Comparison of ENCODE assay signal across 7 cellular contexts in the genomic region with DNA sequence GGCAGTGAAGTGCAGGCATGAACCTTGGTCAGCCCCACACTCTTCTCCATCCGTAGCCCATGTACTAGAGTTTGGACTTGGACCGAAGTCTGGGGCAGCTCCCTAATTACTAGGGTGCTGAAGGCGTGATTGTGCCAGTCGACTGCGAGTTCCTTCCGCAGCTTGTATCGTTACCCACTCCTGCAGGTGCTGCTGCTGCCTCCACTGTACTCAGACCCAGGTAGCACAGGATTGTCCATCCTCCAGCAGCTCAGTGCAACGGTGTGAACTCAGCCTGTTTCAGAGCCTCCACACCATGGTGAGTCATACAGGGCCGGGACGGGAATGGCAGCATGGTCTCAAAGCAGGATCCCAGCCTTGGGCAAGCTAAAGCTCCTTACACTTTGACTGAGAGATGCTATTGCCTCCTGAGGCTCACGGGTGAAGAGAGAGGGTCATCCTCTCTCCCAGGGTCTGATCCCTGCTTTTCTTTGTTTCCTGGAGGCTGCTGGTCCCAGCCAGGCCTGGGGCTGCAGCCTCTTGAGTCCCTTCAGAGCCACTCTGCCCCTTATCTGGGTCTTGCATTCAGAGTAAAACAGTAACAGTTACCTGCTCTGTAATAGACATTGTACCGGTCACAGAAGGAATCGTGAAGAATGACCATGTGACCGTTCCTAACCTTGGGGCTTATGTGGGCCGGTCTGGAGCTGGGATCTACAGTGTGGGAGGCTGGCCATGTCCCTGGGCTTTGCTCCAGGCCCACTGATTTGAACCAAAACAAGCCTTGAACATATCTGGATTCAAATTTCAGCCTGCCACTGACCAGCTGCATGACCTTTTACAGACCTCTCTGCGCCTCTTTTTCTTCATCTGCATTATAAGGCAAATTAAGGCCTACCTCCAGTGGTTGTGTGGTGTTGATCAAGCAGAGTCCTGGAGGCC. TPM values are rescaled to one million over a fixed set of nuclear protein-coding genes. Genes with fewer than 3 reads are reported as not detected.
DNase-seq lines count a peak whose midpoint lies in the region; ATAC-seq and TF ChIP-seq lines count a peak whose summit lies in the region.

No MANE protein-coding gene starts in this region.

- H3K36me3 Mint-ChIP-seq in GM23338 (ENCODE audit: low read depth) (peaks cover 26% of the 10 kb centered on the region), osteocyte (ENCODE audit: unreplicated experiment) (peaks cover 7% of the 10 kb centered on the region)

- POLR2A ChIA-PET in Panc1 (lab: Charles Lee): no interaction called here

- peaks cover 19% of the 10 kb centered on the region for H3K27me3 Mint-ChIP-seq in GM23338 (ENCODE audit: insufficient read depth, low read depth, poor library complexity)
- H3K27me3 Mint-ChIP-seq in osteocyte (ENCODE audit: unreplicated experiment): no peaks in the 10 kb centered on the region

- H3K36me3 ChIP-seq in GM23338 (ENCODE audit: insufficient read depth) (peaks cover 5% of the 10 kb centered on the region), Panc1 (ENCODE audit: control insufficient read depth, insufficient read depth, low read length) (peaks cover 5% of the 10 kb centered on the region; the same call in 1 of the 2 replicates), endocrine pancreas (ENCODE audit: control insufficient read depth, insufficient read depth, low read length) (no peaks in the 10 kb centered on the region)

- H4K20me1 ChIP-seq in GM23338 (replicated peaks; ENCODE audit: insufficient read depth): peaks cover 21% of the 10 kb centered on the region

- CTCF ChIA-PET in Panc1 (lab: Charles Lee): interaction anchor here (1.9 kb wide), 1 partner anchor 51 kb away, joined by 11 read pairs; no protein-coding TSS in a partner anchor

- intact Hi-C loops in Panc1 (cut with micrococcal nuclease; ENCODE audit: unreplicated experiment): no loop called here
- intact Hi-C loops in sciatic nerve (cut with DNase I): no loop called here

- ATAC-seq in GM23338 (no peak), Panc1 (no peak), sciatic nerve (no peak), HG02870 (IDR thresholded peaks at IDR 0.05; ENCODE audit: unreplicated experiment) (no peak)

- H3K4me3 Mint-ChIP-seq in GM23338: peak overlapping the region; percentile 98
- peak overlapping the region; percentile 94 for H3K4me3 Mint-ChIP-seq in osteocyte (ENCODE audit: unreplicated experiment)

- no peaks in the 10 kb centered on the region for H3K9me3 ChIP-seq in Panc1 (ENCODE audit: control insufficient read depth, insufficient read depth, low read depth, low read length)
- H3K9me3 ChIP-seq in endocrine pancreas (ENCODE audit: control insufficient read depth, low read length): no peaks in the 10 kb centered on the region

- peak overlapping the region; percentile 38 for H3K9ac ChIP-seq in endocrine pancreas (ENCODE audit: control insufficient read depth, insufficient read depth, low read length)

- no peak for DNase-seq in GM23338 (ENCODE audit: low spot score)
- no peak for DNase-seq in Panc1 (ENCODE audit: low read depth, low spot score)
- no peak for DNase-seq in osteocyte (ENCODE audit: extremely low spot score, unreplicated experiment)
- DNase-seq in sciatic nerve (ENCODE audit: low spot score): no peak
- no peak for DNase-seq in stimulated activated CD4-positive, alpha-beta T cell treated with anti-CD3 and anti-CD28 coated beads, Interleukin-2, amount 100 ng/mL, for 24 hours

- TF ChIP-seq CTCF in GM23338 (conservative IDR thresholded peaks at IDR 0.05; ENCODE audit: low read depth in 2 of 2) (no peak), Panc1 (IDR thresholded peaks at IDR 0.05) (no peak), osteocyte (IDR thresholded peaks at IDR 0.05) (no peak)

- no peak overlapping the region for H2AFZ ChIP-seq in GM23338

- no TSS peak for BruUV-seq in Panc1 (replicated peaks; lab: Mats Ljungman, UMichigan)

- peak overlapping the region; percentile 97 for H3K4me2 ChIP-seq in GM23338

- H3F3A ChIP-seq in GM23338 (replicated peaks; ENCODE audit: low read depth): peaks cover 39% of the 10 kb centered on the region

- H3K27ac Mint-ChIP-seq in GM23338: peak overlapping the region; percentile 65; the same call in 1 of the 2 replicates
- H3K27ac Mint-ChIP-seq in osteocyte (ENCODE audit: unreplicated experiment): peak overlapping the region; percentile 54

- in situ Hi-C loops in Panc1 (cut with HindIII; ENCODE audit: low pct_unique_long_range_greater_than_20kb, low sequenced_read_pairs): no loop called here

- no peaks in the 10 kb centered on the region for H3K27me3 ChIP-seq in GM23338 (ENCODE audit: insufficient read depth)
- H3K27me3 ChIP-seq in Panc1 (ENCODE audit: control insufficient read depth, insufficient read depth, low read length): no peaks in the 10 kb centered on the region
- no peaks in the 10 kb centered on the region for H3K27me3 ChIP-seq in endocrine pancreas (ENCODE audit: control insufficient read depth, insufficient read depth, low read length)

- no peak overlapping the region for H3K4me3 ChIP-seq in GM23338
- no peak overlapping the region for H3K4me3 ChIP-seq in Panc1 (ENCODE audit: low read depth in 2 of 2, low read length in 2 of 2)
- H3K4me3 ChIP-seq in endocrine pancreas (ENCODE audit: control insufficient read depth, insufficient read depth, low read length): no peak overlapping the region

- H3K79me2 ChIP-seq in GM23338 (replicated peaks; ENCODE audit: insufficient read depth): peaks cover 32% of the 10 kb centered on the region

- no peaks in the 10 kb centered on the region for H3K9me2 ChIP-seq in GM23338 (ENCODE audit: insufficient read depth)

- H3K27ac ChIP-seq in GM23338 (ENCODE audit: low read depth): no peak overlapping the region
- peak overlapping the region; percentile 98 for H3K27ac ChIP-seq in Panc1 (ENCODE audit: low read length)

- peaks cover 39% of the 10 kb centered on the region for H3K4me1 Mint-ChIP-seq in GM23338
- H3K4me1 Mint-ChIP-seq in osteocyte (ENCODE audit: unreplicated experiment): peaks cover 39% of the 10 kb centered on the region

- H3K4me1 ChIP-seq in GM23338 (ENCODE audit: insufficient read depth) (peaks cover 24% of the 10 kb centered on the region), Panc1 (ENCODE audit: control insufficient read depth, insufficient read depth, low read length) (peaks cover 31% of the 10 kb centered on the region), endocrine pancreas (ENCODE audit: control insufficient read depth, insufficient read depth, low read length) (peaks cover 4% of the 10 kb centered on the region)

- H3K9me3 Mint-ChIP-seq in GM23338 (no peaks in the 10 kb centered on the region), osteocyte (ENCODE audit: unreplicated experiment) (no peaks in the 10 kb centered on the region)

TF ChIP-seq in GM23338, 12 proteins besides CTCF, POLR2A, EP300 and RAD21 (continues in another document):
- TF ChIP-seq, protein P1, sequence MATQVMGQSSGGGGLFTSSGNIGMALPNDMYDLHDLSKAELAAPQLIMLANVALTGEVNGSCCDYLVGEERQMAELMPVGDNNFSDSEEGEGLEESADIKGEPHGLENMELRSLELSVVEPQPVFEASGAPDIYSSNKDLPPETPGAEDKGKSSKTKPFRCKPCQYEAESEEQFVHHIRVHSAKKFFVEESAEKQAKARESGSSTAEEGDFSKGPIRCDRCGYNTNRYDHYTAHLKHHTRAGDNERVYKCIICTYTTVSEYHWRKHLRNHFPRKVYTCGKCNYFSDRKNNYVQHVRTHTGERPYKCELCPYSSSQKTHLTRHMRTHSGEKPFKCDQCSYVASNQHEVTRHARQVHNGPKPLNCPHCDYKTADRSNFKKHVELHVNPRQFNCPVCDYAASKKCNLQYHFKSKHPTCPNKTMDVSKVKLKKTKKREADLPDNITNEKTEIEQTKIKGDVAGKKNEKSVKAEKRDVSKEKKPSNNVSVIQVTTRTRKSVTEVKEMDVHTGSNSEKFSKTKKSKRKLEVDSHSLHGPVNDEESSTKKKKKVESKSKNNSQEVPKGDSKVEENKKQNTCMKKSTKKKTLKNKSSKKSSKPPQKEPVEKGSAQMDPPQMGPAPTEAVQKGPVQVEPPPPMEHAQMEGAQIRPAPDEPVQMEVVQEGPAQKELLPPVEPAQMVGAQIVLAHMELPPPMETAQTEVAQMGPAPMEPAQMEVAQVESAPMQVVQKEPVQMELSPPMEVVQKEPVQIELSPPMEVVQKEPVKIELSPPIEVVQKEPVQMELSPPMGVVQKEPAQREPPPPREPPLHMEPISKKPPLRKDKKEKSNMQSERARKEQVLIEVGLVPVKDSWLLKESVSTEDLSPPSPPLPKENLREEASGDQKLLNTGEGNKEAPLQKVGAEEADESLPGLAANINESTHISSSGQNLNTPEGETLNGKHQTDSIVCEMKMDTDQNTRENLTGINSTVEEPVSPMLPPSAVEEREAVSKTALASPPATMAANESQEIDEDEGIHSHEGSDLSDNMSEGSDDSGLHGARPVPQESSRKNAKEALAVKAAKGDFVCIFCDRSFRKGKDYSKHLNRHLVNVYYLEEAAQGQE (IDR thresholded peaks at IDR 0.05; ENCODE audit: unreplicated experiment): no peak
- TF ChIP-seq NANOG (IDR thresholded peaks at IDR 0.05; ENCODE audit: borderline replicate concordance): no peak

RNA-seq across cellular contexts. Expression of a gene that starts 1.7 kb away (rescaled TPM):
- 27.0 and 46.9 TPM in 2 replicates for total RNA-seq in GM23338 (2014; rRNA removed; shearing (Covaris generic))
- polyA plus RNA-seq in GM23338 (2016; fragmentation: Nextera tagmentation; extraction: Ambion mirVana): 21.1 and 21.7 TPM in 2 replicates
- total RNA-seq in Panc1 (2021; ENCODE audit: unreplicated experiment): 79.6 TPM
- 82.2 TPM for polyA plus RNA-seq in Panc1 (2012; ENCODE audit: insufficient read length)
- total RNA-seq in osteocyte: 41.7 and 46.3 TPM in 2 replicates
- 32.6 TPM for total RNA-seq in sciatic nerve

RNA-seq across cellular contexts. Expression of a gene that starts 1.8 kb away (rescaled TPM):
- total RNA-seq in GM23338 (2014; rRNA removed; shearing (Covaris generic)): 282 and 292 TPM in 2 replicates
- polyA plus RNA-seq in GM23338 (2016; fragmentation: Nextera tagmentation; extraction: Ambion mirVana): 102 and 109 TPM in 2 replicates
- 217 TPM for total RNA-seq in Panc1 (2021; ENCODE audit: unreplicated experiment)
- 134 TPM for polyA plus RNA-seq in Panc1 (2012; ENCODE audit: insufficient read length)
- total RNA-seq in osteocyte: 259 and 266 TPM in 2 replicates
- total RNA-seq in sciatic nerve: 161 TPM

RNA-seq across cellular contexts. Expression of a gene that starts 27.0 kb away (rescaled TPM):
- 20.9 and 30.8 TPM in 2 replicates for total RNA-seq in GM23338 (2014; rRNA removed; shearing (Covaris generic))
- 7.8 and 9.8 TPM in 2 replicates for polyA plus RNA-seq in GM23338 (2016; fragmentation: Nextera tagmentation; extraction: Ambion mirVana)
- total RNA-seq in Panc1 (2021; ENCODE audit: unreplicated experiment) (80.3 TPM), osteocyte (49.5 and 57.0 TPM in 2 replicates), sciatic nerve (37.8 TPM)
- 58.7 TPM for polyA plus RNA-seq in Panc1 (2012; ENCODE audit: insufficient read length)

RNA-seq across cellular contexts. Expression of a gene that starts 27.5 kb away (rescaled TPM):
- total RNA-seq in GM23338 (2014; rRNA removed; shearing (Covaris generic)): 26.9 and 30.2 TPM in 2 replicates
- polyA plus RNA-seq in GM23338 (2016; fragmentation: Nextera tagmentation; extraction: Ambion mirVana): 32.1 and 37.0 TPM in 2 replicates
- total RNA-seq in Panc1 (2021; ENCODE audit: unreplicated experiment): 86.6 TPM
- polyA plus RNA-seq in Panc1 (2012; ENCODE audit: insufficient read length): 45.5 TPM
- total RNA-seq in osteocyte: 49.4 and 51.3 TPM in 2 replicates
- 38.2 TPM for total RNA-seq in sciatic nerve

RNA-seq across cellular contexts. Expression of a gene that starts 39.6 kb away (rescaled TPM):
- 13.1 and 16.9 TPM in 2 replicates for total RNA-seq in GM23338 (2014; rRNA removed; shearing (Covaris generic))
- polyA plus RNA-seq in GM23338 (2016; fragmentation: Nextera tagmentation; extraction: Ambion mirVana): 9.7 and 9.9 TPM in 2 replicates
- total RNA-seq in Panc1 (2021; ENCODE audit: unreplicated experiment) (0.51 TPM), osteocyte (8.8 and 10.7 TPM in 2 replicates), sciatic nerve (3.6 TPM)
- polyA plus RNA-seq in Panc1 (2012; ENCODE audit: insufficient read length): 0.16 TPM
